In genomic region chr3:111762535-111762934, GRCh38 we compare ENCODE assay signal across 13 cellular contexts.
DNase-seq lines count a peak whose midpoint lies in the region; FAIRE-seq and TF ChIP-seq lines count a peak whose summit lies in the region.
"Had no signal": no experiment of that assay in that cellular context is flagged by ENCODE, and none has a peak within 500 bp of the region (broad histone marks: within the 10 kb centered on the region; RNA-seq: fewer than 3 reads in every experiment).

No MANE protein-coding gene starts in this region.

- H3K27ac Mint-ChIP-seq in activated CD4-positive, alpha-beta memory T cell treated with anti-CD3 and anti-CD28 coated beads, Interleukin-2, amount 10 ng/mL, durations not matched to agents 7 days and 5 days = no peak overlapping the region
- H3K27ac Mint-ChIP-seq: activated naive CD4-positive, alpha-beta T cell treated with anti-CD3 and anti-CD28 coated beads, Interleukin-2, amount 50 U/mL, for 72 hours; natural killer cell had no signal

- CTCF ChIA-PET in activated CD4-positive, alpha-beta memory T cell treated with anti-CD3 and anti-CD28 coated beads, Interleukin-2, amount 10 ng/mL, durations not matched to agents 7 days and 5 days (lab: Charles Lee) = interaction anchor here (1.2 kb wide), 1 partner anchor 205 kb away, joined by 12 read pairs; no protein-coding TSS in a partner anchor

- no peaks in the 10 kb centered on the region for H3K9me3 Mint-ChIP-seq in activated CD4-positive, alpha-beta memory T cell treated with anti-CD3 and anti-CD28 coated beads, Interleukin-2, amount 10 ng/mL, durations not matched to agents 7 days and 5 days
- H3K9me3 Mint-ChIP-seq: natural killer cell had no signal

- H3K4me3 Mint-ChIP-seq in activated CD4-positive, alpha-beta memory T cell treated with anti-CD3 and anti-CD28 coated beads, Interleukin-2, amount 10 ng/mL, durations not matched to agents 7 days and 5 days = no peak overlapping the region
- H3K4me3 Mint-ChIP-seq: natural killer cell had no signal

- no peak overlapping the region for H3K4me3 ChIP-seq in choroid plexus epithelial cell (ENCODE audit: low read depth, low read length)

- DNase-seq in LHCN-M2 (ENCODE audit: low read depth) (peak; percentile 43), choroid plexus epithelial cell (ENCODE audit: low read depth) (peak; percentile 93), iris pigment epithelial cell (ENCODE audit: low read depth) (peak; percentile 90), smooth muscle cell of the brain vasculature (ENCODE audit: low read depth, low spot score) (peak; percentile 62), NCI-H1105 treated with DMSO at 0.1 percent for 48 hours (lab: John Stamatoyannopoulos, UW) (no peak), GM19239 (ENCODE audit: insufficient read length, low spot score) (no peak)
- DNase-seq in activated CD8-positive, alpha-beta memory T cell treated with anti-CD3 and anti-CD28 coated beads, Interleukin-2, amount 50 U/mL, for 4 hours = no peak
- DNase-seq in activated CD4-positive, alpha-beta memory T cell treated with anti-CD3 and anti-CD28 coated beads, Interleukin-2, amount 10 ng/mL, durations not matched to agents 7 days and 5 days = no peak
- DNase-seq: glutamatergic neuron, natural killer cell, NCI-H524 had no signal

- FAIRE-seq in GM19239 (lab: Jason Lieb, UNC) = no peak
- FAIRE-seq: H54 had no signal

- POLR2A ChIA-PET in activated CD4-positive, alpha-beta memory T cell treated with anti-CD3 and anti-CD28 coated beads, Interleukin-2, amount 10 ng/mL, durations not matched to agents 7 days and 5 days (lab: Charles Lee) = no interaction called here

- TF ChIP-seq CTCF in choroid plexus epithelial cell (conservative IDR thresholded peaks at IDR 0.05; ENCODE audit: low read depth, low read length) = no peak

- H3K36me3 Mint-ChIP-seq in activated CD4-positive, alpha-beta memory T cell treated with anti-CD3 and anti-CD28 coated beads, Interleukin-2, amount 10 ng/mL, durations not matched to agents 7 days and 5 days (ENCODE audit: low read depth) = no peaks in the 10 kb centered on the region
- H3K36me3 Mint-ChIP-seq: natural killer cell had no signal

- peaks cover 8% of the 10 kb centered on the region for H3K4me1 Mint-ChIP-seq in activated CD4-positive, alpha-beta memory T cell treated with anti-CD3 and anti-CD28 coated beads, Interleukin-2, amount 10 ng/mL, durations not matched to agents 7 days and 5 days

- H3K27me3 Mint-ChIP-seq in activated CD4-positive, alpha-beta memory T cell treated with anti-CD3 and anti-CD28 coated beads, Interleukin-2, amount 10 ng/mL, durations not matched to agents 7 days and 5 days = no peaks in the 10 kb centered on the region

Comparison
In these comparisons a context has a peak if more than half of its experiments do, and no peak if none do; other contexts are left out.
1. DNase-seq: peak in LHCN-M2 (single experiment), choroid plexus epithelial cell (single experiment), iris pigment epithelial cell (single experiment) and smooth muscle cell of the brain vasculature (single experiment); none in activated CD8-positive, alpha-beta memory T cell treated with anti-CD3 and anti-CD28 coated beads, Interleukin-2, amount 50 U/mL, for 4 hours (single experiment), NCI-H1105 treated with DMSO at 0.1 percent for 48 hours (single experiment), activated CD4-positive, alpha-beta memory T cell treated with anti-CD3 and anti-CD28 coated beads, Interleukin-2, amount 10 ng/mL, durations not matched to agents 7 days and 5 days (single experiment) and GM19239 (single experiment).